In the genomic region with DNA sequence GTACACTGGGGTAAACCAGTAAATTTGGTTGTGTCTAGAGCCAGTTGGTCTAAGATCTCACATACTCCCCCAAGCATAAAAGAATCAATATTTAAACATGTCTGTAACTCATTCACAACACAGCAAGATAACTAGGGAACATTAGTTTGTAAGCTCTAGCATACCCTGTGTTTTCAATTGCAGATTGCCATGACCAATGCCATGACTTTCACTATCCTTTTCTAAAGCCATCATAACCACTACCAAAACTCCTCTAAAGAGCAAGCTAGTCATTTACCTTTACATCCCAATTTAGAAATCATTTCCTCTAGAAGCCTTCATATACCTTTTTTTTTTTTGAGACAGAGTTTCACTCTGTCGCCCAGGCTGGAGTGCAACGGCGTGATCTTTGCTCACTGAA, we compare ENCODE assay signal across 26 cellular contexts. TPM values are rescaled to one million over a fixed set of nuclear protein-coding genes. Genes with fewer than 3 reads are reported as not detected.
DNase-seq lines count a peak whose midpoint lies in the region; ATAC-seq and TF ChIP-seq lines count a peak whose summit lies in the region.
"Had no signal": no experiment of that assay in that cellular context is flagged by ENCODE, and none has a peak within 500 bp of the region (broad histone marks: within the 10 kb centered on the region; RNA-seq: fewer than 3 reads in every experiment).

No MANE protein-coding gene starts in this region.

- no peaks in the 10 kb centered on the region for H3K27me3 ChIP-seq in GM06990 (replicated peaks; ENCODE audit: control insufficient read depth, insufficient read depth, low read length)
- H3K27me3 ChIP-seq: BLaER1, SJCRH30 had no signal

- no peaks in the 10 kb centered on the region for H3K36me3 ChIP-seq in GM06990 (ENCODE audit: control insufficient read depth, insufficient read depth, low read length)
- H3K36me3 ChIP-seq: BLaER1, SJCRH30 had no signal

- H3K4me3 ChIP-seq in GM06990 (replicated peaks; ENCODE audit: low read depth, low read length) = no peak overlapping the region
- H3K4me3 ChIP-seq: BLaER1, lung, PC-9, SJCRH30 had no signal

- peak; percentile 44 for DNase-seq in GM06990 (ENCODE audit: extremely low read depth, insufficient read length)
- DNase-seq in ecto neural progenitor cell (ENCODE audit: low spot score) = no peak
- DNase-seq in SW480 (ENCODE audit: low spot score) = no peak
- DNase-seq in AG08396 (ENCODE audit: low spot score) = no peak
- no peak for DNase-seq in A172 (ENCODE audit: low spot score)
- DNase-seq: 8988T; activated CD4-positive, CD25-positive, alpha-beta regulatory T cell; activated CD8-positive, alpha-beta T cell treated with anti-CD3 and anti-CD28 coated beads for 36 hours; activated T-cell treated with anti-CD3 and anti-CD28 coated beads, Interleukin-2, amount 50 U/mL, for 48 hours; endodermal cell; H9; head of caudate nucleus; Kasumi-1; NCI-H69; occipital lobe; PC-9; retina; SJCRH30; T-helper 2 cell had no signal

- no peak for TF ChIP-seq CTCF in GM06990 (IDR thresholded peaks at IDR 0.05; ENCODE audit: insufficient read depth, low read length, poor library complexity, severe bottlenecking)

- peak; percentile 46 for ATAC-seq in GM19023 (IDR thresholded peaks at IDR 0.05; ENCODE audit: unreplicated experiment)
- peak; percentile 33 for ATAC-seq in HG02642 (IDR thresholded peaks at IDR 0.05; ENCODE audit: poor library complexity, unreplicated experiment)
- peak; percentile 59 for ATAC-seq in HG03354 (IDR thresholded peaks at IDR 0.05; ENCODE audit: poor library complexity, severe bottlenecking, unreplicated experiment)
- ATAC-seq: activated CD8-positive, alpha-beta T cell treated with anti-CD3 and anti-CD28 coated beads for 36 hours; stimulated activated effector memory CD8-positive, alpha-beta T cell treated with anti-CD3 and anti-CD28 coated beads, Interleukin-12 subunit alpha, Interleukin-12 subunit beta, amount 100 ng/mL, for 72 hours had no signal

RNA-seq across cellular contexts. Expression of a gene that starts 56.5 kb away (rescaled TPM):
- total RNA-seq in A172 (2014; rRNA removed; shearing (Covaris generic)) = 0.07 and 0.36 TPM in 2 replicates
- total RNA-seq: myocyte, SJCRH30 had no signal
